ENCODE assay signal across 24 cellular contexts in the genomic region with DNA sequence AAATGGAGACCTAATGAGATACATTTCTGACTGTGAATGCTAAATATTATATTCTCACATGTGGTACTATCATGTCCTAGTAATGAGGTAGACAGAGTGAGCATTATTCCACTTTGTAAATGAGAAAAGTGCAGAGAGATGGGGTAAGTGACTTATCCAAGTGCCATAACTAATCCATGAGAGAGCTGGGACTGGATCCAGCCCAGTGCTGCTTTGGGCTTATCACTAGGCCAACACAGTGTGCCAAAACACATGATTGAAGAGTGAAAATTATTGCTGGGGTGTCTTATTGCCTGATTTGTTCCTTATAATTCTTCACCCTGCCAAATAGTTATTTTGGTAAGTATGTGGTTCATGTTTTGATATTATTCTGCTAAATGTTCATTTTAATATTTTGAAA.
"Had no signal": no experiment of that assay in that cellular context is flagged by ENCODE, and none has a peak within 500 bp of the region (broad histone marks: within the 10 kb centered on the region; RNA-seq: fewer than 3 reads in every experiment).

No MANE protein-coding gene starts in this region.

- H3K27ac ChIP-seq: lower lobe of right lung, pancreas, prostate gland, right lobe of liver, tibial nerve, uterus had no signal

- H3K9me3 ChIP-seq: lower lobe of right lung, pancreas, prostate gland, right lobe of liver, uterus had no signal

- FAIRE-seq: kidney, pancreas had no signal

- ATAC-seq: lower lobe of right lung; naive thymus-derived CD8-positive, alpha-beta T cell; pancreas; right lobe of liver; stimulated activated memory B cell treated with anti-CD40 and anti-IgM and Interleukin-4, amounts not matched to agents 10 μg/mL and 1 μg/mL and 100 μg/mL, for 72 hours; stimulated activated naive CD8-positive, alpha-beta T cell treated with anti-CD3 and anti-CD28 coated beads, Interleukin-15, amount 100 ng/mL, for 72 hours had no signal

- DNase-seq: hypothalamus; immature natural killer cell; kidney; lower lobe of right lung; mammary epithelial cell; mesenchymal stem cell; naive thymus-derived CD8-positive, alpha-beta T cell; nucleus accumbens; pancreas; posterior cingulate gyrus; retina; right lobe of liver; stimulated activated CD4-positive, alpha-beta T cell treated with anti-CD3 and anti-CD28 coated beads, Interleukin-1b, Interleukin-23, amount 100 ng/mL, for 48 hours; stimulated activated CD4-positive, alpha-beta T cell treated with anti-CD3 and anti-CD28 coated beads, Interleukin-2, amount 100 ng/mL, for 48 hours; stimulated activated CD4-positive, alpha-beta T cell treated with anti-CD3 and anti-CD28 coated beads, Interleukin-4, amount 100 ng/mL, for 4 hours; stimulated activated CD8-positive, alpha-beta memory T cell treated with anti-CD3 and anti-CD28 coated beads, Interleukin-4, amount 100 ng/mL, for 48 hours; stimulated activated naive CD4-positive, alpha-beta T cell treated with Interleukin-2 at 50 U/mL for 16 hours; stimulated activated naive CD8-positive, alpha-beta T cell treated with anti-CD3 and anti-CD28 coated beads, Interleukin-15, amount 100 ng/mL, for 72 hours; substantia nigra; uterus had no signal

- H3K4me3 ChIP-seq: lower lobe of right lung, pancreas, prostate gland, right lobe of liver, smooth muscle cell, tibial nerve, uterus had no signal

- H3K4me2 ChIP-seq: smooth muscle cell had no signal

- H3K4me1 ChIP-seq: lower lobe of right lung, pancreas, prostate gland, right lobe of liver, tibial nerve, uterus had no signal

- H3K36me3 ChIP-seq: lower lobe of right lung, pancreas, prostate gland, right lobe of liver, tibial nerve, uterus had no signal

- H3K27me3 ChIP-seq: pancreas, right lobe of liver, tibial nerve, uterus had no signal
